Comparison of ENCODE assay signal across 8 cellular contexts in the genomic region with DNA sequence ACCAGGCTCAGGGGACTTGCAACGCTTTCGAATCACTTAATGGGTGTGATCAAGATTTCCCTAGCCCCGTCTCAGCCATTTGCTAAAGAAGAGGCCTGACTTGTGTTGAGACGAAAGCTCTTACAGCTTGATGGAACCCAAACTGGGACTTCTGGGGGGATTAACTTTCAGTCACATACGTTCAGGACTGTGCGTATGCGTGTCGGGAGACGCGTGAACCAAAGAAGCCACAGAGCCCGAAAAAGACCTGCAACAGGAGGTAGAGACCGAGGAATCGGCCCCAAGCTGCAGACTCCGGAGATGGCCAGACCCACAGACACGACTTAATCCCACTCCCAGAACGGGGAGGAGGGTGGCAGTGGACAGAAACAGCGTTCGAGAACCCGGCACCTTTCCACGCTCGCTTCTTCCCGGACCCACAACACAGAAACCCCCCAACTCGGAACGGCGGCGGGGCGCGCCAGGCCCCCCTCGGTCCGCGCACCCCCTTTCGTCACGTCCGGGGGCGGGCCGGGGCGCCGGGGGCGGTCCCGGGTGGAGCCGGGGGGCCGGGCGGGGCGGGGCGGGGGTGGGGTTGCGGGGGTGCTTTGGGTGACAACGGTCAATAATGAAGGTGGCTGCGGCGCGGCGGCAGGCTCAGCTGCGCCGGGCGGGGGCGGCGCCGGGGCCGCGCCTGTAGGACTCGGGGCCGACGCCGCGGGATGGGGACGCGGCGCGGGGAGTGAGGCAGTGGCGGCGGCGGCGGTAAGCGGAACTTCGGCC. TPM values are rescaled to one million over a fixed set of nuclear protein-coding genes. Genes with fewer than 3 reads are reported as not detected.
A peak's percentile ranks its signal among the peaks of the same experiment; 100 is the strongest.
DNase-seq lines count a peak whose midpoint lies in the region; ATAC-seq and TF ChIP-seq lines count a peak whose summit lies in the region.

A gene (plus strand): TSS at position 604 of the 762 bp plus-strand sequence. CDS start 256 bp downstream, outside the sequence.

- H4K20me1 ChIP-seq in BLaER1 treated with 17β-estradiol and CSF1 and Interleukin-3, amounts not matched to agents 10 nM and 100 nM, result peaks cover 0 to 38% (median 18%) of the 10 kb centered on the region in 11 experiments; a peak in 14 of 22 replicates

- H3K36me3 ChIP-seq in BLaER1 treated with 17β-estradiol and CSF1 and Interleukin-3, amounts not matched to agents 10 nM and 100 nM, result peaks cover 0 to 6% (median 0%) of the 10 kb centered on the region in 11 experiments; a peak in 4 of 22 replicates
- H3K36me3 ChIP-seq in right lobe of liver, result no peaks in the 10 kb centered on the region

- peak within 1 kb of the TSS; percentile 88 to 99 (median 94) for H3K27ac ChIP-seq in BLaER1 treated with 17β-estradiol and CSF1 and Interleukin-3, amounts not matched to agents 10 nM and 100 nM
- H3K27ac ChIP-seq in right lobe of liver, result peak within 1 kb of the TSS; percentile 88 to 94 (median 92)

- H3K4me2 ChIP-seq in BLaER1 treated with 17β-estradiol and CSF1 and Interleukin-3, amounts not matched to agents 10 nM and 100 nM, result peak within 1 kb of the TSS; percentile 82 to 98 (median 92)

- DNase-seq in NCI-H69 (lab: John Stamatoyannopoulos, UW) (peak; percentile 87), dermis microvascular lymphatic vessel endothelial cell (ENCODE audit: low read depth in 2 of 2) (peak in 1 of 2 donors; percentile 61), right lobe of liver (peak; percentile 85 to 88 (median 85))
- peak; percentile 63 to 66 for DNase-seq in activated CD4-positive, alpha-beta T cell treated with anti-CD3 and anti-CD28 coated beads, Interleukin-2, amount 50 U/mL, for 4 hours
- peak; percentile 70 for DNase-seq in stimulated activated CD4-positive, alpha-beta T cell treated with anti-CD3 and anti-CD28 coated beads, Interleukin-4, amount 100 ng/mL, for 24 hours

- intact Hi-C loops in right lobe of liver (cut with DNase I), result no loop called here

- H3K27me3 ChIP-seq in BLaER1 treated with 17β-estradiol and CSF1 and Interleukin-3, amounts not matched to agents 10 nM and 100 nM, result no peaks in the 10 kb centered on the region
- H3K27me3 ChIP-seq in right lobe of liver, result no peaks in the 10 kb centered on the region

- peaks cover 36 to 46% (median 38%) of the 10 kb centered on the region in 10 experiments for H3K4me1 ChIP-seq in BLaER1 treated with 17β-estradiol and CSF1 and Interleukin-3, amounts not matched to agents 10 nM and 100 nM
- H3K4me1 ChIP-seq in right lobe of liver, result peaks cover 0 to 22% (median 4%) of the 10 kb centered on the region in 4 donors

- peak within 1 kb of the TSS; percentile 90 to 99 (median 94) for H3K9ac ChIP-seq in BLaER1 treated with 17β-estradiol and CSF1 and Interleukin-3, amounts not matched to agents 10 nM and 100 nM

- WGBS in right lobe of liver (ENCODE audit: insufficient coverage, low coverage, low lambda C conversion rate, missing lambda C conversion rate), result 0% methylated on average over 37 of the region's 74 CpGs

- ATAC-seq in HG03354 (IDR thresholded peaks at IDR 0.05; ENCODE audit: poor library complexity, severe bottlenecking, unreplicated experiment), result peak; percentile 72
- ATAC-seq in right lobe of liver, result peak; percentile 81 to 93 (median 88)

- no peaks in the 10 kb centered on the region for H3K9me3 ChIP-seq in BLaER1 treated with 17β-estradiol and CSF1 and Interleukin-3, amounts not matched to agents 10 nM and 100 nM (replicated peaks in 1 of 11)
- H3K9me3 ChIP-seq in right lobe of liver, result no peaks in the 10 kb centered on the region

- TF ChIP-seq POLR2A in GM19193 (IDR thresholded peaks at IDR 0.05; ENCODE audit: extremely low read depth, insufficient read depth, insufficient read length), result peak; percentile 87
- TF ChIP-seq POLR2A in right lobe of liver (IDR thresholded peaks at IDR 0.05), result peak; percentile 80

- H3K4me3 ChIP-seq in BLaER1 treated with 17β-estradiol and CSF1 and Interleukin-3, amounts not matched to agents 10 nM and 100 nM, result peak within 1 kb of the TSS; percentile 90 to 97 (median 96)
- H3K4me3 ChIP-seq in right lobe of liver, result peak within 1 kb of the TSS; percentile 73 to 86 (median 80)

- peak in 1 of 4 donors; percentile 2 for TF ChIP-seq CTCF in right lobe of liver (IDR thresholded peaks at IDR 0.05)

RNA-seq across cellular contexts. Expression of the gene that starts here (rescaled TPM):
- total RNA-seq in dermis microvascular lymphatic vessel endothelial cell (92.8 and 113 TPM in 2 replicates), right lobe of liver (10 to 100 TPM; 25.1 to 36.3 (median 27.8) TPM)
